In genomic region chr1:171769171-171769570, GRCh38 we compare ENCODE assay signal across 22 cellular contexts.
"Had no signal": no experiment of that assay in that cellular context is flagged by ENCODE, and none has a peak within 500 bp of the region (broad histone marks: within the 10 kb centered on the region; RNA-seq: fewer than 3 reads in every experiment).

No MANE protein-coding gene starts in this region.

- H3K4me3 Mint-ChIP-seq: activated CD4-positive, alpha-beta T cell treated with anti-CD3 and anti-CD28 coated beads, Interleukin-2, amount 10 ng/mL, durations not matched to agents 7 days and 5 days; activated CD8-positive, alpha-beta memory T cell treated with anti-CD3 and anti-CD28 coated beads, Interleukin-2, amount 10 ng/mL, durations not matched to agents 7 days and 5 days; activated CD8-positive, alpha-beta T cell treated with anti-CD3 and anti-CD28 coated beads for 36 hours; activated naive CD4-positive, alpha-beta T cell treated with anti-CD3 and anti-CD28 coated beads, Interleukin-2, amount 10 ng/mL, durations not matched to agents 7 days and 5 days; mesothelial cell of epicardium; naive thymus-derived CD8-positive, alpha-beta T cell; neural progenitor cell had no signal

- H3K4me1 Mint-ChIP-seq: activated CD4-positive, alpha-beta T cell treated with anti-CD3 and anti-CD28 coated beads, Interleukin-2, amount 10 ng/mL, durations not matched to agents 7 days and 5 days; activated CD8-positive, alpha-beta memory T cell treated with anti-CD3 and anti-CD28 coated beads, Interleukin-2, amount 10 ng/mL, durations not matched to agents 7 days and 5 days; activated naive CD4-positive, alpha-beta T cell treated with anti-CD3 and anti-CD28 coated beads, Interleukin-2, amount 10 ng/mL, durations not matched to agents 7 days and 5 days; mesothelial cell of epicardium; neural progenitor cell had no signal

- H3K27ac Mint-ChIP-seq: activated CD4-positive, alpha-beta T cell treated with anti-CD3 and anti-CD28 coated beads, Interleukin-2, amount 10 ng/mL, durations not matched to agents 7 days and 5 days; activated CD8-positive, alpha-beta memory T cell treated with anti-CD3 and anti-CD28 coated beads, Interleukin-2, amount 10 ng/mL, durations not matched to agents 7 days and 5 days; activated CD8-positive, alpha-beta T cell treated with anti-CD3 and anti-CD28 coated beads for 36 hours; activated naive CD4-positive, alpha-beta T cell treated with anti-CD3 and anti-CD28 coated beads, Interleukin-2, amount 10 ng/mL, durations not matched to agents 7 days and 5 days; mesothelial cell of epicardium; naive thymus-derived CD8-positive, alpha-beta T cell; neural progenitor cell had no signal

- ATAC-seq: activated CD8-positive, alpha-beta memory T cell treated with anti-CD3 and anti-CD28 coated beads, Interleukin-2, amount 10 ng/mL, durations not matched to agents 7 days and 5 days; activated CD8-positive, alpha-beta T cell treated with anti-CD3 and anti-CD28 coated beads for 36 hours; gastroesophageal sphincter; heart left ventricle; left ventricle myocardium superior; naive thymus-derived CD8-positive, alpha-beta T cell had no signal

- DNase-seq: activated CD4-positive, alpha-beta T cell treated with anti-CD3 and anti-CD28 coated beads, Interleukin-2, amount 10 ng/mL, durations not matched to agents 7 days and 5 days; activated CD4-positive, CD25-positive, alpha-beta regulatory T cell treated with anti-CD3 and anti-CD28 coated beads, Interleukin-2, amount 50 U/mL, for 72 hours; activated CD8-positive, alpha-beta memory T cell treated with anti-CD3 and anti-CD28 coated beads, Interleukin-2, amount 10 ng/mL, durations not matched to agents 7 days and 5 days; activated CD8-positive, alpha-beta T cell treated with anti-CD3 and anti-CD28 coated beads for 36 hours; activated effector memory CD4-positive, alpha-beta T cell treated with anti-CD3 and anti-CD28 coated beads, Interleukin-2, amount 50 U/mL, for 16 hours; activated naive CD4-positive, alpha-beta T cell treated with anti-CD3 and anti-CD28 coated beads, Interleukin-2, amount 10 ng/mL, durations not matched to agents 7 days and 5 days; activated T-cell treated with anti-CD3 and anti-CD28 coated beads for 4 hours; dermis blood vessel endothelial cell; effector CD8-positive, alpha-beta T cell; erythroblast; heart left ventricle; left ventricle myocardium superior; mammary epithelial cell; naive thymus-derived CD8-positive, alpha-beta T cell; spleen; stimulated activated CD4-positive, alpha-beta T cell treated with anti-CD3 and anti-CD28 coated beads, Interleukin-4, amount 100 ng/mL, for 1 hour; stimulated activated naive CD4-positive, alpha-beta T cell; upper lobe of left lung; WERI-Rb-1 had no signal

- H3K9me3 Mint-ChIP-seq: activated CD4-positive, alpha-beta T cell treated with anti-CD3 and anti-CD28 coated beads, Interleukin-2, amount 10 ng/mL, durations not matched to agents 7 days and 5 days; activated CD8-positive, alpha-beta T cell treated with anti-CD3 and anti-CD28 coated beads for 36 hours; activated naive CD4-positive, alpha-beta T cell treated with anti-CD3 and anti-CD28 coated beads, Interleukin-2, amount 10 ng/mL, durations not matched to agents 7 days and 5 days; mesothelial cell of epicardium; naive thymus-derived CD8-positive, alpha-beta T cell; neural progenitor cell had no signal

- H3K36me3 Mint-ChIP-seq: activated CD8-positive, alpha-beta memory T cell treated with anti-CD3 and anti-CD28 coated beads, Interleukin-2, amount 10 ng/mL, durations not matched to agents 7 days and 5 days; activated naive CD4-positive, alpha-beta T cell treated with anti-CD3 and anti-CD28 coated beads, Interleukin-2, amount 10 ng/mL, durations not matched to agents 7 days and 5 days; mesothelial cell of epicardium; naive thymus-derived CD8-positive, alpha-beta T cell; neural progenitor cell had no signal
